ENCODE assay signal across 27 cellular contexts in genomic region chr5:168273056-168273980, GRCh38. TPM values are rescaled to one million over a fixed set of nuclear protein-coding genes. Genes with fewer than 3 reads are reported as not detected.
DNase-seq lines count a peak whose midpoint lies in the region; ATAC-seq, FAIRE-seq and TF ChIP-seq lines count a peak whose summit lies in the region.
"Had no signal": no experiment of that assay in that cellular context is flagged by ENCODE, and none has a peak within 500 bp of the region (broad histone marks: within the 10 kb centered on the region; RNA-seq: fewer than 3 reads in every experiment).

No MANE protein-coding gene starts in this region.

- no peak for FAIRE-seq in A549 (lab: Jason Lieb, UNC)

- peaks cover 51% of the 10 kb centered on the region for H3K4me1 ChIP-seq in A549

- no peak overlapping the region for H3K4me2 ChIP-seq in A549
- H3K4me2 ChIP-seq: smooth muscle cell had no signal

- H3K27ac ChIP-seq in A549: peak overlapping the region; percentile 66 to 74; a peak in 5 of 6 replicates
- H3K27ac ChIP-seq: C4-2B, gastroesophageal sphincter, lower lobe of right lung, neutrophil, VCaP had no signal

- peak; percentile 4 for DNase-seq in NCI-H510A treated with DMSO at 0.1 percent for 48 hours (lab: John Stamatoyannopoulos, UW)
- no peak for DNase-seq in NCI-H510A (lab: John Stamatoyannopoulos, UW)
- no peak for DNase-seq in A549 (ENCODE audit: low read depth in 1 of 2, low spot score in 1 of 2)
- DNase-seq in COLO668 (lab: John Stamatoyannopoulos, UW; ENCODE audit: unreplicated experiment): peak; percentile 3
- DNase-seq in NCI-H2171 treated with DMSO at 0.1 percent for 48 hours (lab: John Stamatoyannopoulos, UW): peak; percentile 69
- DNase-seq in AG08396 (ENCODE audit: low spot score): no peak
- DNase-seq in H4 (ENCODE audit: low spot score): no peak
- no peak for DNase-seq in lower leg skin (ENCODE audit: low spot score in 2 of 2)
- DNase-seq: activated CD4-positive, alpha-beta T cell treated with anti-CD3 and anti-CD28 coated beads, Interleukin-2, amount 10 ng/mL, durations not matched to agents 24 days and 14 days; aorta; H9; kidney glomerular epithelial cell; lower lobe of right lung; midbrain; MM.1S; naive B cell; NCI-H1436 treated with DMSO at 0.1 percent for 48 hours; NCI-H2227 treated with DMSO at 0.1 percent for 48 hours; posterior cingulate gyrus; right cardiac atrium; stimulated activated naive CD8-positive, alpha-beta T cell treated with anti-CD3 and anti-CD28 coated beads, Interleukin-15, Interleukin-2, amounts not matched to agents 100 U/mL and 50 U/mL, for 24 hours; T1000 had no signal

- no peak for ATAC-seq in A549
- ATAC-seq: gastroesophageal sphincter; lower lobe of right lung; right cardiac atrium; stimulated activated naive CD8-positive, alpha-beta T cell treated with anti-CD3 and anti-CD28 coated beads, Interleukin-15, Interleukin-2, amounts not matched to agents 100 U/mL and 50 U/mL, for 24 hours had no signal

- 73% methylated on average over 3 of the region's 3 CpGs for WGBS in A549 (ENCODE audit: missing lambda C conversion rate)
- 82 to 93% methylated on average over 3 of the region's 3 CpGs for WGBS in lower leg skin, 2 donors

- TF ChIP-seq CTCF in A549 (IDR thresholded peaks at IDR 0.05) (no peak), lower leg skin (IDR thresholded peaks at IDR 0.05) (no peak)

- TF ChIP-seq EP300 in A549 (IDR thresholded peaks at IDR 0.05): no peak

- POLR2A ChIA-PET in A549 (lab: Yijun Ruan, JAX): no interaction called here

- H3K9me3 ChIP-seq in A549: 0 out of 3 replicates have a peak, but pooled peaks cover 5% of the 10 kb centered on the region
- H3K9me3 ChIP-seq: gastroesophageal sphincter, lower lobe of right lung, neutrophil had no signal

- TF ChIP-seq RAD21 in A549 (conservative IDR thresholded peaks at IDR 0.05 in 1 of 2, IDR thresholded peaks at IDR 0.05 in 1 of 2): no peak

- intact Hi-C loops in lower leg skin (cut with DNase I; ENCODE audit: low total_unique reads): no loop called here

- no peak overlapping the region for H3K4me3 ChIP-seq in A549
- H3K4me3 ChIP-seq in lower leg skin (ENCODE audit: low read depth, poor library complexity, severe bottlenecking): no peak overlapping the region
- H3K4me3 ChIP-seq: gastroesophageal sphincter, lower lobe of right lung, smooth muscle cell had no signal

- CTCF ChIA-PET in A549 (lab: Yijun Ruan, JAX): interaction anchor here (0.6 to 1.9 kb wide), 4 partner anchors 19 to 150 kb away, joined by 3 to 6 read pairs (median 5); partner anchors contain the start of gene WWC1

- TF ChIP-seq POLR2A in A549 (IDR thresholded peaks at IDR 0.05; ENCODE audit: low read length) (no peak), lower leg skin (IDR thresholded peaks at IDR 0.05) (no peak)

TF ChIP-seq in A549, 52 proteins besides CTCF, POLR2A, EP300 and RAD21:
- TF ChIP-seq, protein P1, sequence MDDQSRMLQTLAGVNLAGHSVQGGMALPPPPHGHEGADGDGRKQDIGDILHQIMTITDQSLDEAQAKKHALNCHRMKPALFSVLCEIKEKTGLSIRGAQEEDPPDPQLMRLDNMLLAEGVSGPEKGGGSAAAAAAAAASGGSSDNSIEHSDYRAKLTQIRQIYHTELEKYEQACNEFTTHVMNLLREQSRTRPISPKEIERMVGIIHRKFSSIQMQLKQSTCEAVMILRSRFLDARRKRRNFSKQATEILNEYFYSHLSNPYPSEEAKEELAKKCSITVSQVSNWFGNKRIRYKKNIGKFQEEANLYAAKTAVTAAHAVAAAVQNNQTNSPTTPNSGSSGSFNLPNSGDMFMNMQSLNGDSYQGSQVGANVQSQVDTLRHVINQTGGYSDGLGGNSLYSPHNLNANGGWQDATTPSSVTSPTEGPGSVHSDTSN (IDR thresholded peaks at IDR 0.05): no peak
- TF ChIP-seq RCOR1 (IDR thresholded peaks at IDR 0.05; ENCODE audit: low read depth, low read length) (no peak), NPAS2 (CRISPR knock-in tag; IDR thresholded peaks at IDR 0.05; ENCODE audit: borderline replicate concordance) (no peak), MAZ (IDR thresholded peaks at IDR 0.05; ENCODE audit: borderline replicate concordance, low read depth, low read length) (no peak), SREBF2 (IDR thresholded peaks at IDR 0.05) (no peak), ZC3H11A (IDR thresholded peaks at IDR 0.05) (no peak), HDAC2 (IDR thresholded peaks at IDR 0.05) (no peak), CBX2 (IDR thresholded peaks at IDR 0.05; ENCODE audit: borderline replicate concordance, low read depth) (no peak), MYC (IDR thresholded peaks at IDR 0.05; ENCODE audit: borderline replicate concordance, low read length) (no peak), KDM5A (IDR thresholded peaks at IDR 0.05) (no peak), EHMT2 (IDR thresholded peaks at IDR 0.05; ENCODE audit: low read depth) (no peak), POLR2AphosphoS2 (conservative IDR thresholded peaks at IDR 0.05; ENCODE audit: low read length) (no peak), ELK1 (IDR thresholded peaks at IDR 0.05; ENCODE audit: low read depth, low read length) (no peak), GATA3 (IDR thresholded peaks at IDR 0.05; ENCODE audit: borderline replicate concordance) (no peak), CHD2 (IDR thresholded peaks at IDR 0.05; ENCODE audit: low read length, partially characterized antibody) (no peak)
TF ChIP-seq in A549: peak in this region for 0.

RNA-seq across cellular contexts. Expression of gene WWC1, which starts 18.1 kb away (rescaled TPM):
- 75.0 and 98.1 TPM in 2 replicates for polyA plus RNA-seq in A549 (2011; rRNA removed)
- polyA plus RNA-seq in A549 (2012; cell fraction: cytosol; rRNA removed): 52.9 and 53.5 TPM in 2 replicates
- 45.0 and 53.1 TPM in 2 replicates for polyA plus RNA-seq in A549 (2012; cell fraction: nucleus; rRNA removed)
- 88.5 to 113 TPM (median 92.2 TPM) in 3 replicates for polyA plus RNA-seq in A549 (2017; fragmentation: RNase III; extraction: RNeasy Plus Mini Kit Qiagen cat#74134 plus additional on column Dnase treatment)
- 107 and 125 TPM in 2 replicates for polyA minus RNA-seq in A549 (2011; rRNA and poly(A)+ RNA removed)
- 3.2 and 8.3 TPM in 2 replicates for total RNA-seq in H4 (2014; rRNA removed; shearing (Covaris generic))
- 10 to 100 TPM; 23.5 to 57.0 (median 30.0) TPM for total RNA-seq in lower leg skin

Comparison
In these comparisons a context has a peak if more than half of its experiments do, and no peak if none do; other contexts are left out.
1. DNase-seq: peak in NCI-H510A treated with DMSO at 0.1 percent for 48 hours (single experiment), COLO668 (single experiment) and NCI-H2171 treated with DMSO at 0.1 percent for 48 hours (single experiment); none in NCI-H510A (single experiment), A549 (0 of 2), AG08396 (single experiment), H4 (single experiment) and lower leg skin (0 of 2).